11 cellular contexts compared by ENCODE assay signal in the genomic region with DNA sequence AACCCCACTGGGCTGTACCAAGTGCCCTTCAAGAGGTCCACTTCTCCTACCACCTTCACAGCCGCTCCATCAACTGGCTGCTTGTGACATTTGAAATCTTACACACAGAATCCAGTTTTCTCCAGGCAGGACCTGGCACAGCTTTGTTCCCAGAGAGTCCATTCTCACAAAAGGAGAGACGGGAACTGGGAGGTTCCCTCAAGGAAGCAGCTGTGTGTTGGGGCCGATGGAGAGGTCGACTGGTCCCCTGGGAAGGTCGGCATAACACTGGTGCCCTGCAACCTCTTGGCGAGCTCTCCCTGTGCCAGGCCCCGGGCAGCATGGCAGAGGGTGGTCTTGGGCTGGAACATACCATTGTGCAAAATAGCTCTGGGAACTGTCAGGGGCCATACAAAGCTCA. TPM values are rescaled to one million over a fixed set of nuclear protein-coding genes. Genes with fewer than 3 reads are reported as not detected.
DNase-seq lines count a peak whose midpoint lies in the region; ATAC-seq and TF ChIP-seq lines count a peak whose summit lies in the region.
"Had no signal": no experiment of that assay in that cellular context is flagged by ENCODE, and none has a peak within 500 bp of the region (broad histone marks: within the 10 kb centered on the region; RNA-seq: fewer than 3 reads in every experiment).

No MANE protein-coding gene starts in this region.

- no peak overlapping the region for H3K9ac ChIP-seq in PC-3 (ENCODE audit: low read length)

- H3K4me2 ChIP-seq in PC-3 (ENCODE audit: low read length) = no peak overlapping the region

- H3K9me3 Mint-ChIP-seq in WTC11 = no peaks in the 10 kb centered on the region
- H3K9me3 Mint-ChIP-seq: stimulated activated naive B cell treated with anti-CD40 and anti-IgM and Interleukin-4, amounts not matched to agents 10 μg/mL and 1 μg/mL and 100 μg/mL, for 72 hours had no signal

- no peak overlapping the region for H2AFZ ChIP-seq in PC-3 (ENCODE audit: low read length)

- intact Hi-C loops in spleen (cut with DNase I; ENCODE audit: low total_unique reads) = no loop called here
- intact Hi-C loops in PC-3 (cut with micrococcal nuclease) = no loop called here

- H3K36me3 Mint-ChIP-seq in WTC11 = no peaks in the 10 kb centered on the region

- no peak for TF ChIP-seq POLR2A in spleen (IDR thresholded peaks at IDR 0.05)

- H3K4me3 ChIP-seq in cardiac muscle cell = no peak overlapping the region
- no peak overlapping the region for H3K4me3 ChIP-seq in spleen
- H3K4me3 ChIP-seq in PC-3 (ENCODE audit: low read length) = no peak overlapping the region

- H3K27me3 ChIP-seq in cardiac muscle cell (no peaks in the 10 kb centered on the region), spleen (replicated peaks in 1 of 7) (no peaks in the 10 kb centered on the region), PC-3 (ENCODE audit: low read length) (no peaks in the 10 kb centered on the region)

- no peaks in the 10 kb centered on the region for H3K27me3 Mint-ChIP-seq in WTC11 (ENCODE audit: low read depth)
- H3K27me3 Mint-ChIP-seq: stimulated activated naive B cell treated with anti-CD40 and anti-IgM and Interleukin-4, amounts not matched to agents 10 μg/mL and 1 μg/mL and 100 μg/mL, for 72 hours had no signal

- H3K4me3 Mint-ChIP-seq in WTC11 = no peak overlapping the region
- H3K4me3 Mint-ChIP-seq: stimulated activated naive B cell treated with anti-CD40 and anti-IgM and Interleukin-4, amounts not matched to agents 10 μg/mL and 1 μg/mL and 100 μg/mL, for 72 hours had no signal

- H3K4me1 Mint-ChIP-seq in WTC11 = peaks cover 17% of the 10 kb centered on the region

- ATAC-seq in WTC11 = no peak
- no peak for ATAC-seq in PC-3
- ATAC-seq: stimulated activated naive B cell treated with anti-CD40 and anti-IgM and Interleukin-4, amounts not matched to agents 10 μg/mL and 1 μg/mL and 100 μg/mL, for 72 hours had no signal

- no TSS peak for BruUV-seq in PC-3 (replicated peaks; lab: Mats Ljungman, UMichigan)

- TF ChIP-seq CTCF in WTC11 (IDR thresholded peaks at IDR 0.05) = no peak
- TF ChIP-seq CTCF in cardiac muscle cell (IDR thresholded peaks at IDR 0.05; ENCODE audit: low read depth, low read length) = no peak
- no peak for TF ChIP-seq CTCF in spleen (IDR thresholded peaks at IDR 0.05 in 8 of 11, conservative IDR thresholded peaks at IDR 0.05 in 3 of 11)
- TF ChIP-seq CTCF in PC-3 (conservative IDR thresholded peaks at IDR 0.05; ENCODE audit: low read depth, low read length) = no peak

- peaks cover 17% of the 10 kb centered on the region for H3K4me1 ChIP-seq in cardiac muscle cell (ENCODE audit: low read depth)
- peaks cover 75 to 100% (median 100%) of the 10 kb centered on the region in 6 donors for H3K4me1 ChIP-seq in spleen
- peaks cover 28% of the 10 kb centered on the region for H3K4me1 ChIP-seq in PC-3 (ENCODE audit: insufficient read depth, low read length)

- H4K20me1 ChIP-seq in PC-3 (ENCODE audit: low read length) = peaks cover 88% of the 10 kb centered on the region

- H3K27ac ChIP-seq in cardiac muscle cell (peak overlapping the region; percentile 17), spleen (peak overlapping the region in 6 of 8 donors; percentile 74 to 89 (median 85)), PC-3 (ENCODE audit: low read length) (no peak overlapping the region)

- CTCF ChIA-PET in WTC11 (lab: Charles Lee) = interaction anchor here (1.1 to 3.2 kb wide), 4 partner anchors 12 to 50 kb away, joined by 5 to 14 read pairs (median 10); no protein-coding TSS in a partner anchor
- CTCF ChIA-PET in PC-3 (lab: Charles Lee) = no interaction called here

- H3K9me2 ChIP-seq in PC-3 (replicated peaks; ENCODE audit: low read length) = no peaks in the 10 kb centered on the region

- WGBS in spleen, 5 donors = 55 to 74% (median 69%) methylated on average over 7 of the region's 7 CpGs

- H3K9me3 ChIP-seq in cardiac muscle cell (ENCODE audit: low read depth) = no peaks in the 10 kb centered on the region
- H3K9me3 ChIP-seq in spleen = no peaks in the 10 kb centered on the region
- no peaks in the 10 kb centered on the region for H3K9me3 ChIP-seq in PC-3 (ENCODE audit: low read length)

- H3K79me2 ChIP-seq in PC-3 (ENCODE audit: low read length) = peaks cover 99% of the 10 kb centered on the region

- DNase-seq in DMS79 (lab: John Stamatoyannopoulos, UW) (peak; percentile 26), WTC11 (ENCODE audit: low spot score) (no peak), cardiac muscle cell (ENCODE audit: low read depth in 1 of 2, low spot score in 1 of 2) (no peak), spleen (no peak), PC-3 (no peak), GM19240 (ENCODE audit: insufficient read length, low spot score) (no peak), NCI-H2081 treated with DMSO at 0.1 percent for 48 hours (lab: John Stamatoyannopoulos, UW) (no peak)
- DNase-seq in activated effector memory CD4-positive, alpha-beta T cell treated with Interleukin-2 at 50 U/mL for 16 hours = no peak
- DNase-seq: activated T-cell treated with anti-CD3 and anti-CD28 coated beads, Interleukin-2, amount 50 U/mL, for 1 hour; stimulated activated CD4-positive, alpha-beta T cell treated with anti-CD3 and anti-CD28 coated beads, Interleukin-1b, Interleukin-23, amount 100 ng/mL, for 48 hours; stimulated activated naive B cell treated with anti-CD40 and anti-IgM and Interleukin-4, amounts not matched to agents 10 μg/mL and 1 μg/mL and 100 μg/mL, for 72 hours had no signal

- peak overlapping the region; percentile 74; the same call in 1 of the 2 replicates for H3K27ac Mint-ChIP-seq in WTC11
- H3K27ac Mint-ChIP-seq: stimulated activated naive B cell treated with anti-CD40 and anti-IgM and Interleukin-4, amounts not matched to agents 10 μg/mL and 1 μg/mL and 100 μg/mL, for 72 hours had no signal

- no peaks in the 10 kb centered on the region for H3K36me3 ChIP-seq in cardiac muscle cell
- peaks cover 0 to 7% (median 0%) of the 10 kb centered on the region in 6 donors for H3K36me3 ChIP-seq in spleen
- no peaks in the 10 kb centered on the region for H3K36me3 ChIP-seq in PC-3 (ENCODE audit: low read depth, low read length)

- POLR2A ChIA-PET in WTC11 (lab: Charles Lee) (no interaction called here), PC-3 (lab: Charles Lee; ENCODE audit: unreplicated experiment) (no interaction called here)

- no peaks in the 10 kb centered on the region for H3F3A ChIP-seq in PC-3 (ENCODE audit: low read length, unreplicated experiment)

TF ChIP-seq in WTC11, 78 proteins besides CTCF, POLR2A, EP300 and RAD21 (continues in another document):
- TF ChIP-seq CREM (CRISPR knock-in tag; IDR thresholded peaks at IDR 0.05) = no peak
- TF ChIP-seq NFE2L1 (CRISPR knock-in tag; IDR thresholded peaks at IDR 0.05) = no peak
- no peak for TF ChIP-seq CDX4 (CRISPR knock-in tag; IDR thresholded peaks at IDR 0.05; ENCODE audit: borderline replicate concordance)
- TF ChIP-seq ZBTB21 (CRISPR knock-in tag; IDR thresholded peaks at IDR 0.05; ENCODE audit: borderline replicate concordance) = no peak
- no peak for TF ChIP-seq ZNF232 (CRISPR knock-in tag; IDR thresholded peaks at IDR 0.05)
- TF ChIP-seq EMX1 (CRISPR knock-in tag; IDR thresholded peaks at IDR 0.05) = no peak
- no peak for TF ChIP-seq GRHL2 (CRISPR knock-in tag; IDR thresholded peaks at IDR 0.05; ENCODE audit: insufficient replicate concordance, severe bottlenecking)
- TF ChIP-seq, protein P1, sequence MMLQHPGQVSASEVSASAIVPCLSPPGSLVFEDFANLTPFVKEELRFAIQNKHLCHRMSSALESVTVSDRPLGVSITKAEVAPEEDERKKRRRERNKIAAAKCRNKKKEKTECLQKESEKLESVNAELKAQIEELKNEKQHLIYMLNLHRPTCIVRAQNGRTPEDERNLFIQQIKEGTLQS (CRISPR knock-in tag; conservative IDR thresholded peaks at IDR 0.05) = no peak
- TF ChIP-seq RORB (CRISPR knock-in tag; IDR thresholded peaks at IDR 0.05) = no peak
- TF ChIP-seq ESRRA (CRISPR knock-in tag; IDR thresholded peaks at IDR 0.05; ENCODE audit: borderline replicate concordance) = no peak
- no peak for TF ChIP-seq ZNF425 (CRISPR knock-in tag; conservative IDR thresholded peaks at IDR 0.05)

RNA-seq across cellular contexts. Expression of gene ELL, which starts 21.5 kb away (rescaled TPM):
- total RNA-seq in WTC11 (2021) = 11.6 to 17.3 TPM (median 13.1 TPM) in 3 replicates
- total RNA-seq in cardiac muscle cell = 19.4 and 20.7 TPM in 2 replicates
- 14.8 and 18.2 TPM in 2 replicates for polyA plus RNA-seq in cardiac muscle cell
- 10 to 100 TPM; 23.0 to 44.8 (median 32.1) TPM for total RNA-seq in spleen
- polyA plus RNA-seq in spleen = 10 to 100 TPM in 1 of 3 donors, 1 to 10 TPM in 2; 4.5 to 14.2 (median 7.9) TPM
- 21.0 and 30.6 TPM in 2 replicates for total RNA-seq in PC-3 (2014; rRNA removed)

RNA-seq across cellular contexts. Expression of gene FKBP8, which starts 43.0 kb away (rescaled TPM):
- total RNA-seq in WTC11 (2021) = 345 to 423 TPM (median 410 TPM) in 3 replicates
- total RNA-seq in cardiac muscle cell = 514 and 568 TPM in 2 replicates
- 398 and 473 TPM in 2 replicates for polyA plus RNA-seq in cardiac muscle cell
- total RNA-seq in spleen = 100 to 1,000 TPM; 183 to 309 (median 203) TPM
- 100 to 1,000 TPM; 131 to 276 (median 141) TPM for polyA plus RNA-seq in spleen
- total RNA-seq in PC-3 (2014; rRNA removed) = 243 and 278 TPM in 2 replicates

RNA-seq across cellular contexts. Expression of gene KXD1, which starts 57.3 kb away (rescaled TPM):
- 136 to 155 TPM (median 154 TPM) in 3 replicates for total RNA-seq in WTC11 (2021)
- total RNA-seq in cardiac muscle cell = 137 and 160 TPM in 2 replicates
- polyA plus RNA-seq in cardiac muscle cell = 111 and 127 TPM in 2 replicates
- 10 to 100 TPM; 63.9 to 90.9 (median 75.7) TPM for total RNA-seq in spleen
- 10 to 100 TPM; 65.9 to 78.5 (median 68.9) TPM for polyA plus RNA-seq in spleen
- 137 and 162 TPM in 2 replicates for total RNA-seq in PC-3 (2014; rRNA removed)
